12 cellular contexts compared by ENCODE assay signal in the genomic region with DNA sequence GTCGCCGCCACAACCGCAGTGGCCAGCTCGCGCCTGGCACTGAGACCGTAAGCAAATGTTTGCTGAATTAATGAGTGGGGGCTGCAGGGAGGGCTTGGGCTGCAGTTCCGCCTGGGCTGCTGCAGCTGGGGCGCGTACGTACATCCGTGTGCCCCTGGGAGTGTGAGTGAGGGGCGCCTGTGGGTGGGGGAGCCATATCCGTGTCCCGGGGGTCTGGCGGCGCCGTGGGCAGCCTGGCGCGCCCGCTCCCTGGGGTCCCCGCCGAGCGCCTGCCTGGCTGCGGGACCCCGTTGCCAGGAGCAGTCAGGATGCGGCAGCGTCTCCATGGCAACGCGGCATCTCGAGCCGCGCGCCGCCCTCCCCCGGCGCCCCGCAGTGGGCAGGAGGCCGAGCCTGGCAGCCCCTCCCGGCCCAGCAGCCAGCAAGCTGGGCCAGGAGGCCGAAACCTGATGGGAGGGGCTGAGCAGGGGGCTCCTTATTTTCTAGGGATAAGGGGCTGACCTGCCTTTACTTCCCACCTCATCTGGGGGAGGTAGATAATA. TPM values are rescaled to one million over a fixed set of nuclear protein-coding genes. Genes with fewer than 3 reads are reported as not detected.
DNase-seq lines count a peak whose midpoint lies in the region; TF ChIP-seq lines count a peak whose summit lies in the region.
"Had no signal": no experiment of that assay in that cellular context is flagged by ENCODE, and none has a peak within 500 bp of the region (broad histone marks: within the 10 kb centered on the region; RNA-seq: fewer than 3 reads in every experiment).

No MANE protein-coding gene starts in this region.

- CTCF ChIA-PET in mammary epithelial cell (lab: Charles Lee; ENCODE audit: low non-redundant PET): no interaction called here

- 10% methylated on average over 6 of the region's 40 CpGs for WGBS in mammary epithelial cell (ENCODE audit: low coverage, missing lambda C conversion rate)
- WGBS in tibial nerve, 2 donors: 13% methylated on average over 26 of the region's 40 CpGs

- H3K27ac ChIP-seq in mammary epithelial cell (ENCODE audit: insufficient read depth, low read depth, low read length): no peak overlapping the region
- peak overlapping the region in 1 of 4 donors; percentile 9 for H3K27ac ChIP-seq in tibial nerve
- H3K27ac ChIP-seq: skin epidermis had no signal

- no peaks in the 10 kb centered on the region for H3K9me3 ChIP-seq in mammary epithelial cell (replicated peaks; ENCODE audit: insufficient read depth, low read length)
- H3K9me3 ChIP-seq in tibial nerve: no peaks in the 10 kb centered on the region

- dilution Hi-C loops in mammary epithelial cell (cut with HindIII; ENCODE audit: low sequenced_read_pairs): no loop called here

- H3K4me3 ChIP-seq in mammary epithelial cell (replicated peaks in 1 of 3; ENCODE audit: insufficient read depth in 1 of 3, low read depth in 2 of 3, low read length in 3 of 3) (no peak overlapping the region), tibial nerve (no peak overlapping the region)
- H3K4me3 ChIP-seq: skin epidermis had no signal

- no peak for TF ChIP-seq POLR2A in tibial nerve (IDR thresholded peaks at IDR 0.05)

- no peak overlapping the region for H3K9ac ChIP-seq in mammary epithelial cell (ENCODE audit: insufficient read depth, low read length)

- peaks cover 64% of the 10 kb centered on the region for H3K4me1 Mint-ChIP-seq in brain

- H4K20me1 ChIP-seq in mammary epithelial cell (ENCODE audit: insufficient read depth, low read length): no peaks in the 10 kb centered on the region

- H3K36me3 ChIP-seq in mammary epithelial cell (ENCODE audit: insufficient read depth, low read length): no peaks in the 10 kb centered on the region
- no peaks in the 10 kb centered on the region for H3K36me3 ChIP-seq in tibial nerve

- TF ChIP-seq EP300 in Ishikawa (IDR thresholded peaks at IDR 0.05; ENCODE audit: borderline replicate concordance) (no peak), tibial nerve (IDR thresholded peaks at IDR 0.05) (no peak)

- intact Hi-C loops in mammary epithelial cell (cut with micrococcal nuclease): no loop called here

- peaks cover 13% of the 10 kb centered on the region for H3K27me3 Mint-ChIP-seq in brain

- TF ChIP-seq CTCF in brain (conservative IDR thresholded peaks at IDR 0.05) (no peak), mammary epithelial cell (conservative IDR thresholded peaks at IDR 0.05 in 1 of 2, IDR thresholded peaks at IDR 0.05 in 1 of 2; ENCODE audit: extremely low read depth in 1 of 2, insufficient read depth in 1 of 2, low read depth in 1 of 2, low read length in 2 of 2) (no peak), tibial nerve (IDR thresholded peaks at IDR 0.05) (no peak)

- H3K27ac Mint-ChIP-seq in brain: peak overlapping the region; percentile 89 to 96 (median 94)
- H3K27ac Mint-ChIP-seq: activated T-cell treated with anti-CD3 and anti-CD28 coated beads, Interleukin-2, amount 50 U/mL, for 24 hours; stimulated activated naive CD8-positive, alpha-beta T cell treated with anti-CD3 and anti-CD28 coated beads, Interleukin-15, Interleukin-2, amounts not matched to agents 100 ng/mL and 50 ng/mL, for 24 hours had no signal

- no peak for TF ChIP-seq RAD21 in Ishikawa (IDR thresholded peaks at IDR 0.05; ENCODE audit: low read depth)

- in situ Hi-C loops in mammary epithelial cell (cut with MboI; ENCODE audit: low sequenced_read_pairs in 2 of 2): loop anchor here (5.0 to 10.0 kb wide), 3 partner anchors 127 to 340 kb away; no protein-coding TSS in a partner anchor

- H3K27me3 ChIP-seq in mammary epithelial cell (ENCODE audit: insufficient read depth, low read length): no peaks in the 10 kb centered on the region
- peaks cover 0 to 20% of the 10 kb centered on the region in 2 donors for H3K27me3 ChIP-seq in tibial nerve

- DNase-seq in COLO668 (lab: John Stamatoyannopoulos, UW; ENCODE audit: unreplicated experiment) (peak; percentile 8), middle frontal gyrus (ENCODE audit: extremely low spot score, low spot score) (peak; percentile 75), mammary epithelial cell (no peak), tibial nerve (ENCODE audit: low spot score in 2 of 2) (no peak), NCI-H2196 treated with DMSO at 0.1 percent for 48 hours (lab: John Stamatoyannopoulos, UW; ENCODE audit: unreplicated experiment) (no peak)
- DNase-seq: activated T-cell treated with anti-CD3 and anti-CD28 coated beads, Interleukin-2, amount 50 U/mL, for 24 hours; kidney glomerular epithelial cell; MM.1S had no signal

- H3K4me1 ChIP-seq in mammary epithelial cell (ENCODE audit: insufficient read depth, low read length): no peaks in the 10 kb centered on the region
- H3K4me1 ChIP-seq in tibial nerve: peaks cover 0 to 19% (median 3%) of the 10 kb centered on the region in 4 donors

- H3K79me2 ChIP-seq in mammary epithelial cell (ENCODE audit: insufficient read depth, low read length): no peaks in the 10 kb centered on the region

- H3K36me3 Mint-ChIP-seq in brain: no peaks in the 10 kb centered on the region

- BruUV-seq in mammary epithelial cell (replicated peaks; lab: Mats Ljungman, UMichigan): no TSS peak

- H3K9me3 Mint-ChIP-seq in brain: peaks cover 0 to 3% (median 0%) of the 10 kb centered on the region in 5 experiments
- H3K9me3 Mint-ChIP-seq: activated T-cell treated with anti-CD3 and anti-CD28 coated beads, Interleukin-2, amount 50 U/mL, for 24 hours; stimulated activated naive CD8-positive, alpha-beta T cell treated with anti-CD3 and anti-CD28 coated beads, Interleukin-15, Interleukin-2, amounts not matched to agents 100 ng/mL and 50 ng/mL, for 24 hours had no signal

- no peak overlapping the region for H3K4me2 ChIP-seq in mammary epithelial cell (ENCODE audit: insufficient read depth, low read depth, low read length)

- H2AFZ ChIP-seq in mammary epithelial cell (ENCODE audit: low read depth, low read length): no peak overlapping the region

- H3K4me3 Mint-ChIP-seq in brain: peak overlapping the region; percentile 39 to 84 (median 81)

TF ChIP-seq in Ishikawa, 13 proteins besides CTCF, POLR2A, EP300 and RAD21:
- 0 out of 2 replicates have a peak, but pooled peaks have one; percentile 33 for TF ChIP-seq ZBTB7A (IDR thresholded peaks at IDR 0.05; ENCODE audit: low read depth)
- TF ChIP-seq EGR1 (IDR thresholded peaks at IDR 0.05): no peak
TF ChIP-seq in Ishikawa: peak in this region for 1.

RNA-seq across cellular contexts. Expression of a gene that starts 31.3 kb away (rescaled TPM):
- polyA plus RNA-seq in brain (ENCODE audit: insufficient read depth, low read depth, low replicate concordance) (23.1 TPM), mammary epithelial cell (not detected)
- total RNA-seq in mammary epithelial cell (under 1 TPM; under 0.01 to 0.07 TPM), tibial nerve (under 1 TPM in 3 of 4 donors, not detected in 1; under 0.01 to 0.30 (median 0.21) TPM)
- polyA minus RNA-seq in mammary epithelial cell: not detected

Comparison
In these comparisons a context has a peak if more than half of its experiments do, and no peak if none do; other contexts are left out.
1. DNase-seq: peak in COLO668 (single experiment) and middle frontal gyrus (single experiment); none in mammary epithelial cell (single experiment), tibial nerve (0 of 2) and NCI-H2196 treated with DMSO at 0.1 percent for 48 hours (single experiment).